Comparison of ENCODE assay signal across 1 cellular context in genomic region chr4:3317656-3318211, GRCh38.
TF ChIP-seq lines count a peak whose summit lies in the region.

No MANE protein-coding gene starts in this region.

TF ChIP-seq in H1, 55 proteins besides CTCF, POLR2A, EP300 and RAD21 (continued from another document):
- TF ChIP-seq SUZ12 (IDR thresholded peaks at IDR 0.05; ENCODE audit: low read length) (no peak), CBX5 (IDR thresholded peaks at IDR 0.05; ENCODE audit: low read depth, low read length) (no peak), USF2 (IDR thresholded peaks at IDR 0.05; ENCODE audit: low read length) (no peak), RBBP5 (IDR thresholded peaks at IDR 0.05; ENCODE audit: borderline replicate concordance, low read depth, low read length) (no peak), SIX5 (IDR thresholded peaks at IDR 0.05; ENCODE audit: low read depth, low read length) (no peak), PHF8 (conservative IDR thresholded peaks at IDR 0.05; ENCODE audit: low read depth, low read length) (no peak)
TF ChIP-seq in H1: peak in this region for 0.
